28 cellular contexts compared by ENCODE assay signal in the genomic region with DNA sequence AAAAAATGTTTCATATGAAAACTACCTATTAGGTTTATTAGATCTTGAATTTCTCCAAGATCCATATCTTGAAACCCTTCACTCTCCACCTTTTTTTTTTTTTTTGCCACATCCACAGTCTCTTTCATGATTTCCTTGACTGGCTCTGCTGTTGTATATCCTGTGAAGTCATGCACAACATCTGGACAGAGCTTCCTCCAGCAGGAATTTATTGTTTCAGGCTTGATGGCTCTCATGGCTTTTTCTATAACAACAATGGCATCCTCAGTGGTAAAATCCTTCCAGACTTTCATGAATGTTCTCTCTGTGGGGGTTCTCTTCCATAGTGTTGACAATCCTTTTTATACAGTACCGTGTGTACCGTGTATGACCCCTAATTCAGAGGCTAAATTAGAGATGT. TPM values are rescaled to one million over a fixed set of nuclear protein-coding genes. Genes with fewer than 3 reads are reported as not detected.
DNase-seq lines count a peak whose midpoint lies in the region; ATAC-seq and TF ChIP-seq lines count a peak whose summit lies in the region.
"Had no signal": no experiment of that assay in that cellular context is flagged by ENCODE, and none has a peak within 500 bp of the region (broad histone marks: within the 10 kb centered on the region; RNA-seq: fewer than 3 reads in every experiment).

No MANE protein-coding gene starts in this region.

- no peaks in the 10 kb centered on the region for H3K27me3 ChIP-seq in thyroid gland
- H3K27me3 ChIP-seq: breast epithelium, foreskin keratinocyte, heart left ventricle, sigmoid colon, transverse colon had no signal

- intact Hi-C loops in thyroid gland (cut with DNase I) = no loop called here

- POLR2A ChIA-PET in WTC11 (lab: Charles Lee) = no interaction called here

- no peak for ATAC-seq in WTC11
- ATAC-seq in GM19324 (IDR thresholded peaks at IDR 0.05; ENCODE audit: low FRiP score, unreplicated experiment) = no peak
- ATAC-seq: foreskin keratinocyte; heart left ventricle; stimulated activated effector memory CD8-positive, alpha-beta T cell treated with anti-CD3 and anti-CD28 coated beads, Interleukin-12 subunit alpha, Interleukin-12 subunit beta, amount 100 ng/mL, for 72 hours had no signal

- no peak overlapping the region for H3K4me3 ChIP-seq in fibroblast of pulmonary artery (replicated peaks; ENCODE audit: low read depth, low read length)
- no peak overlapping the region for H3K4me3 ChIP-seq in thyroid gland (replicated peaks in 1 of 3)
- H3K4me3 ChIP-seq: breast epithelium, heart left ventricle, lower lobe of right lung, sigmoid colon, transverse colon had no signal

- CTCF ChIA-PET in WTC11 (lab: Charles Lee) = no interaction called here

- H3K36me3 Mint-ChIP-seq in WTC11 (0 out of 2 replicates have a peak, but pooled peaks cover 3% of the 10 kb centered on the region), mesothelial cell of epicardium (peaks cover 25% of the 10 kb centered on the region)
- H3K36me3 Mint-ChIP-seq: activated naive CD4-positive, alpha-beta T cell treated with anti-CD3 and anti-CD28 coated beads, Interleukin-2, amount 50 U/mL, for 24 hours; CD14-positive monocyte; stimulated activated effector memory CD8-positive, alpha-beta T cell treated with anti-CD3 and anti-CD28 coated beads, Interleukin-12 subunit alpha, Interleukin-12 subunit beta, amount 100 ng/mL, for 72 hours had no signal

- no peak for TF ChIP-seq POLR2A in thyroid gland (IDR thresholded peaks at IDR 0.05)

- H3K9me3 Mint-ChIP-seq in WTC11 (no peaks in the 10 kb centered on the region), mesothelial cell of epicardium (peaks cover 8% of the 10 kb centered on the region)
- H3K9me3 Mint-ChIP-seq: activated naive CD4-positive, alpha-beta T cell treated with anti-CD3 and anti-CD28 coated beads, Interleukin-2, amount 50 U/mL, for 24 hours; stimulated activated effector memory CD8-positive, alpha-beta T cell treated with anti-CD3 and anti-CD28 coated beads, Interleukin-12 subunit alpha, Interleukin-12 subunit beta, amount 100 ng/mL, for 72 hours had no signal

- H3K9me3 ChIP-seq in thyroid gland = no peaks in the 10 kb centered on the region
- H3K9me3 ChIP-seq: breast epithelium, Caco-2, heart left ventricle, lower lobe of right lung, sigmoid colon, transverse colon had no signal

- H3K4me1 Mint-ChIP-seq in WTC11 = no peaks in the 10 kb centered on the region
- peaks cover 2% of the 10 kb centered on the region for H3K4me1 Mint-ChIP-seq in mesothelial cell of epicardium
- H3K4me1 Mint-ChIP-seq: activated naive CD4-positive, alpha-beta T cell treated with anti-CD3 and anti-CD28 coated beads, Interleukin-2, amount 50 U/mL, for 24 hours; CD14-positive monocyte; stimulated activated effector memory CD8-positive, alpha-beta T cell treated with anti-CD3 and anti-CD28 coated beads, Interleukin-12 subunit alpha, Interleukin-12 subunit beta, amount 100 ng/mL, for 72 hours had no signal

- H3K27me3 Mint-ChIP-seq in WTC11 (ENCODE audit: low read depth) (no peaks in the 10 kb centered on the region), mesothelial cell of epicardium (ENCODE audit: low read depth) (no peaks in the 10 kb centered on the region)

- H3K27ac ChIP-seq in thyroid gland = peak overlapping the region; percentile 31 to 72 (median 70)
- H3K27ac ChIP-seq: breast epithelium, foreskin keratinocyte, heart left ventricle, lower lobe of right lung, sigmoid colon, transverse colon had no signal

- H3K4me3 Mint-ChIP-seq in WTC11 (no peak overlapping the region), mesothelial cell of epicardium (no peak overlapping the region)
- H3K4me3 Mint-ChIP-seq: activated naive CD4-positive, alpha-beta T cell treated with anti-CD3 and anti-CD28 coated beads, Interleukin-2, amount 50 U/mL, for 24 hours; CD14-positive monocyte; neural crest cell; stimulated activated effector memory CD8-positive, alpha-beta T cell treated with anti-CD3 and anti-CD28 coated beads, Interleukin-12 subunit alpha, Interleukin-12 subunit beta, amount 100 ng/mL, for 72 hours had no signal

- H3K36me3 ChIP-seq in thyroid gland = no peaks in the 10 kb centered on the region
- H3K36me3 ChIP-seq: breast epithelium, heart left ventricle, lower lobe of right lung, sigmoid colon, transverse colon had no signal

- H3K27ac Mint-ChIP-seq in WTC11 (0 out of 2 replicates have a peak overlapping the region, but pooled peaks have one; percentile 75), mesothelial cell of epicardium (peak overlapping the region; percentile 8)
- H3K27ac Mint-ChIP-seq: activated naive CD4-positive, alpha-beta T cell treated with anti-CD3 and anti-CD28 coated beads, Interleukin-2, amount 50 U/mL, for 24 hours; CD14-positive monocyte; stimulated activated effector memory CD8-positive, alpha-beta T cell treated with anti-CD3 and anti-CD28 coated beads, Interleukin-12 subunit alpha, Interleukin-12 subunit beta, amount 100 ng/mL, for 72 hours had no signal

- no peak for TF ChIP-seq CTCF in WTC11 (IDR thresholded peaks at IDR 0.05)
- TF ChIP-seq CTCF in fibroblast of pulmonary artery (IDR thresholded peaks at IDR 0.05; ENCODE audit: low read length, missing control alignments) = no peak
- no peak for TF ChIP-seq CTCF in mesothelial cell of epicardium (IDR thresholded peaks at IDR 0.05; ENCODE audit: unreplicated experiment)
- no peak for TF ChIP-seq CTCF in thyroid gland (IDR thresholded peaks at IDR 0.05)

- H3K4me1 ChIP-seq in thyroid gland = peaks cover 0 to 13% of the 10 kb centered on the region in 2 donors
- H3K4me1 ChIP-seq: breast epithelium, foreskin keratinocyte, heart left ventricle, lower lobe of right lung, sigmoid colon had no signal

- DNase-seq in WTC11 (ENCODE audit: low spot score) (no peak), fibroblast of pulmonary artery (ENCODE audit: low read depth) (peak; percentile 22), mesothelial cell of epicardium (ENCODE audit: low spot score in 2 of 2, unreplicated experiment in 2 of 2) (no peak), thyroid gland (peak in 1 of 2 donors; percentile 10)
- no peak for DNase-seq in activated CD4-positive, alpha-beta T cell treated with anti-CD3 and anti-CD28 coated beads, Interleukin-2, amount 50 U/mL, for 48 hours
- no peak for DNase-seq in effector CD4-positive, alpha-beta T cell
- DNase-seq: activated CD4-positive, alpha-beta T cell treated with anti-CD3 and anti-CD28 coated beads for 4 hours; activated CD8-positive, alpha-beta memory T cell treated with anti-CD3 and anti-CD28 coated beads for 24 hours; activated T-cell treated with anti-CD3 and anti-CD28 coated beads for 4 hours; DND-41; effector CD8-positive, alpha-beta T cell; erythroblast; foreskin keratinocyte; heart left ventricle; lower lobe of right lung; MV-4-11; NCI-H1694 treated with DMSO at 0.1 percent for 48 hours; posterior cingulate gyrus; sigmoid colon; SW 1271; transverse colon had no signal

- WGBS in thyroid gland, 2 donors = 30 to 39% methylated on average over 2 of the region's 2 CpGs

TF ChIP-seq in WTC11, 78 proteins besides CTCF, POLR2A, EP300 and RAD21 (continues in another document):
- TF ChIP-seq FOXP1 (CRISPR knock-in tag; IDR thresholded peaks at IDR 0.05; ENCODE audit: borderline replicate concordance) (no peak), HMGXB4 (CRISPR knock-in tag; IDR thresholded peaks at IDR 0.05) (no peak), NFATC4 (CRISPR knock-in tag; IDR thresholded peaks at IDR 0.05) (no peak), NR1H2 (CRISPR knock-in tag; IDR thresholded peaks at IDR 0.05) (no peak), ATF3 (CRISPR knock-in tag; conservative IDR thresholded peaks at IDR 0.05) (no peak), TEAD1 (CRISPR knock-in tag; IDR thresholded peaks at IDR 0.05) (no peak)
- TF ChIP-seq, protein P1, sequence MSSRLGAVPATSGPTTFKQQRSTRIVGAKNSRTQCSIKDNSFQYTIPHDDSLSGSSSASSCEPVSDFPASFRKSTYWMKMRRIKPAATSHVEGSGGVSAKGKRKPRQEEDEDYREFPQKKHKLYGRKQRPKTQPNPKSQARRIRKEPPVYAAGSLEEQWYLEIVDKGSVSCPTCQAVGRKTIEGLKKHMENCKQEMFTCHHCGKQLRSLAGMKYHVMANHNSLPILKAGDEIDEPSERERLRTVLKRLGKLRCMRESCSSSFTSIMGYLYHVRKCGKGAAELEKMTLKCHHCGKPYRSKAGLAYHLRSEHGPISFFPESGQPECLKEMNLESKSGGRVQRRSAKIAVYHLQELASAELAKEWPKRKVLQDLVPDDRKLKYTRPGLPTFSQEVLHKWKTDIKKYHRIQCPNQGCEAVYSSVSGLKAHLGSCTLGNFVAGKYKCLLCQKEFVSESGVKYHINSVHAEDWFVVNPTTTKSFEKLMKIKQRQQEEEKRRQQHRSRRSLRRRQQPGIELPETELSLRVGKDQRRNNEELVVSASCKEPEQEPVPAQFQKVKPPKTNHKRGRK (CRISPR knock-in tag; IDR thresholded peaks at IDR 0.05; ENCODE audit: borderline replicate concordance) = no peak

RNA-seq across cellular contexts. Expression of gene RANBP17, which starts 24.0 kb away (rescaled TPM):
- total RNA-seq in WTC11 (2021) (23.1 to 27.4 TPM (median 23.1 TPM) in 3 replicates), mesothelial cell of epicardium (51.2 to 60.8 TPM (median 56.1 TPM) in 3 replicates), thyroid gland (10 to 100 TPM; 20.2 to 35.0 (median 26.7) TPM)
